ENCODE assay signal across 20 cellular contexts in the genomic region with DNA sequence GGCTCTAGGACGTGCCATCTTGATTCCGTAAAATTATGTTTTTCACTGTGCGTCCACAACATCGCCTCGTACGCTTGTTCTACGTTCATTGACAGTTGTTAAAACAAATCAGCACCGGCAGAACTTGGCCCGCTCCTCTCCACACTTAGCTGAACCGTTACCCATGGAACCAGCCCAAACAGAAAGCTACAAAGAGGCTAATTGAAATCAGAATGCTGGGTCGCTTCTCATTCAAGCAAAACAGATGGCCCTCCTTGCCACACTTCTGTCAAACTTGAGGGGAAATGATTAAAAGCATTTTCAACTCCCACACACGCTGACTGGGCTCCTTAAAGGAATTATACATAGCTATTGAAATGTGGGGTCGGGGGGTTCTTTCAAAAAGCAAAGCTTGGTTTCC. TPM values are rescaled to one million over a fixed set of nuclear protein-coding genes. Genes with fewer than 3 reads are reported as not detected.
DNase-seq lines count a peak whose midpoint lies in the region; ATAC-seq and TF ChIP-seq lines count a peak whose summit lies in the region.
"Had no signal": no experiment of that assay in that cellular context is flagged by ENCODE, and none has a peak within 500 bp of the region (broad histone marks: within the 10 kb centered on the region; RNA-seq: fewer than 3 reads in every experiment).

No MANE protein-coding gene starts in this region.

- no peak overlapping the region for H4K8ac ChIP-seq in mesenchymal stem cell (ENCODE audit: low read length)

- peaks cover 0 to 7% of the 10 kb centered on the region in 2 experiments for H3K27me3 ChIP-seq in mesenchymal stem cell (ENCODE audit: control insufficient read depth in 1 of 2, insufficient read depth in 1 of 2, low read length in 2 of 2)
- no peaks in the 10 kb centered on the region for H3K27me3 ChIP-seq in Karpas-422 (ENCODE audit: low read length)
- H3K27me3 ChIP-seq: cardiac muscle cell had no signal

- H2BK12ac ChIP-seq in mesenchymal stem cell (ENCODE audit: low read length in 2 of 2) = no peak overlapping the region

- H3K4me2 ChIP-seq in mesenchymal stem cell (ENCODE audit: low read length, poor library complexity, severe bottlenecking) (no peak overlapping the region), Karpas-422 (ENCODE audit: low read depth, low read length, poor library complexity, severe bottlenecking) (no peak overlapping the region)

- no peaks in the 10 kb centered on the region for H4K20me1 ChIP-seq in Karpas-422 (ENCODE audit: insufficient read depth, low read depth, low read length)

- 89% methylated on average over 11 of the region's 13 CpGs for WGBS in mesenchymal stem cell

- POLR2A ChIA-PET in WTC11 (lab: Charles Lee) = interaction anchor here (0.6 to 1.0 kb wide), 2 partner anchors 19 to 27 kb away, joined by 3 to 4 read pairs; no protein-coding TSS in a partner anchor

- H3K27me3 Mint-ChIP-seq in WTC11 (ENCODE audit: low read depth) = peaks cover 2% of the 10 kb centered on the region; the same call in 1 of the 2 replicates
- H3K27me3 Mint-ChIP-seq: activated CD4-positive, alpha-beta memory T cell treated with anti-CD3 and anti-CD28 coated beads, Interleukin-2, amount 10 ng/mL, durations not matched to agents 7 days and 5 days; CD4-positive, alpha-beta memory T cell had no signal

- no peak for TF ChIP-seq CTCF in WTC11 (IDR thresholded peaks at IDR 0.05)

- no peak overlapping the region for H3K18ac ChIP-seq in mesenchymal stem cell (ENCODE audit: low read depth in 1 of 2, low read length in 2 of 2)

- H3K4me1 ChIP-seq in mesenchymal stem cell (ENCODE audit: control insufficient read depth, insufficient read depth, low read depth, low read length) (peaks cover 6% of the 10 kb centered on the region), Karpas-422 (ENCODE audit: low read length) (peaks cover 3% of the 10 kb centered on the region; the same call in 1 of the 2 replicates)

- no peak for ATAC-seq in HG02938 (IDR thresholded peaks at IDR 0.05; ENCODE audit: unreplicated experiment)
- ATAC-seq in WTC11 = no peak

- H2AFZ ChIP-seq in mesenchymal stem cell (ENCODE audit: low read depth, low read length) (no peak overlapping the region), Karpas-422 (ENCODE audit: low read length) (no peak overlapping the region)

- no peaks in the 10 kb centered on the region for H3K79me2 ChIP-seq in Karpas-422 (ENCODE audit: low read length)

- CTCF ChIA-PET in WTC11 (lab: Charles Lee) = interaction anchor here (1.8 kb wide), 1 partner anchor 28 kb away, joined by 5 read pairs; no protein-coding TSS in a partner anchor

- H3K79me1 ChIP-seq in mesenchymal stem cell (replicated peaks; ENCODE audit: low read length, poor library complexity, severe bottlenecking) = no peaks in the 10 kb centered on the region

- H3K23ac ChIP-seq in mesenchymal stem cell (ENCODE audit: low read length in 2 of 2) = no peak overlapping the region

- H2AK5ac ChIP-seq in mesenchymal stem cell (ENCODE audit: low read length, severe bottlenecking) = no peak overlapping the region

- no peak overlapping the region for H2BK120ac ChIP-seq in mesenchymal stem cell (ENCODE audit: low read depth, low read length)

- H3K14ac ChIP-seq in mesenchymal stem cell (ENCODE audit: low read length in 2 of 2) = no peak overlapping the region

- peaks cover 12% of the 10 kb centered on the region for H3K36me3 Mint-ChIP-seq in WTC11

- H3K9ac ChIP-seq in mesenchymal stem cell (ENCODE audit: low read length) (no peak overlapping the region), Karpas-422 (ENCODE audit: low read length) (no peak overlapping the region)

- H3K4ac ChIP-seq in mesenchymal stem cell (ENCODE audit: low read depth in 1 of 2, low read length in 2 of 2) = no peak overlapping the region

- H4K91ac ChIP-seq in mesenchymal stem cell (ENCODE audit: low read length) = no peak overlapping the region

- peaks cover 0 to 3% of the 10 kb centered on the region in 2 experiments for H3K36me3 ChIP-seq in mesenchymal stem cell (ENCODE audit: control insufficient read depth in 1 of 2, insufficient read depth in 2 of 2, low read depth in 1 of 2, low read length in 2 of 2)
- H3K36me3 ChIP-seq in Karpas-422 (ENCODE audit: insufficient read depth, low read length) = no peaks in the 10 kb centered on the region
- H3K36me3 ChIP-seq: cardiac muscle cell had no signal

- H3K27ac ChIP-seq in mesenchymal stem cell (ENCODE audit: low read length, poor library complexity, severe bottlenecking) = no peak overlapping the region
- no peak overlapping the region for H3K27ac ChIP-seq in Karpas-422 (ENCODE audit: low read length)
- H3K27ac ChIP-seq: cardiac muscle cell had no signal

- H3K4me3 ChIP-seq in mesenchymal stem cell (ENCODE audit: insufficient read depth in 1 of 2, low read depth in 1 of 2, low read length in 2 of 2) = peak overlapping the region in 1 of 2 experiments; percentile 41
- no peak overlapping the region for H3K4me3 ChIP-seq in Karpas-422 (ENCODE audit: low read length)
- H3K4me3 ChIP-seq: cardiac muscle cell had no signal

- H3K27ac Mint-ChIP-seq in WTC11 = no peak overlapping the region
- H3K27ac Mint-ChIP-seq: activated CD4-positive, alpha-beta memory T cell treated with anti-CD3 and anti-CD28 coated beads, Interleukin-2, amount 10 ng/mL, durations not matched to agents 7 days and 5 days; CD4-positive, alpha-beta memory T cell; dendritic cell treated with granulocyte-macrophage colony-stimulating factor and Interleukin-4, amounts not matched to agents 40 ng/mL and 50 ng/mL, for 4 days had no signal

- peaks cover 15% of the 10 kb centered on the region for H3K9me3 Mint-ChIP-seq in WTC11

- no peaks in the 10 kb centered on the region for H3K9me2 ChIP-seq in Karpas-422 (replicated peaks; ENCODE audit: insufficient read depth, low read length)

- no peak overlapping the region for H2BK5ac ChIP-seq in mesenchymal stem cell (ENCODE audit: low read depth, low read length, poor library complexity, severe bottlenecking)

- no peak overlapping the region for H3K4me3 Mint-ChIP-seq in WTC11
- H3K4me3 Mint-ChIP-seq: activated CD4-positive, alpha-beta memory T cell treated with anti-CD3 and anti-CD28 coated beads, Interleukin-2, amount 10 ng/mL, durations not matched to agents 7 days and 5 days; CD4-positive, alpha-beta memory T cell; dendritic cell treated with granulocyte-macrophage colony-stimulating factor and Interleukin-4, amounts not matched to agents 40 ng/mL and 50 ng/mL, for 4 days had no signal

- peak overlapping the region; percentile 67 for H2BK15ac ChIP-seq in mesenchymal stem cell (ENCODE audit: low read depth, poor library complexity, severe bottlenecking)

- peaks cover 7% of the 10 kb centered on the region for H3K4me1 Mint-ChIP-seq in WTC11

- H3K9me3 ChIP-seq in mesenchymal stem cell (ENCODE audit: control insufficient read depth, low read length) = no peaks in the 10 kb centered on the region
- no peaks in the 10 kb centered on the region for H3K9me3 ChIP-seq in Karpas-422 (ENCODE audit: low read length)

- peak; percentile 41 for DNase-seq in AG20443 (ENCODE audit: low spot score)
- DNase-seq in NCI-H446 treated with DMSO at 0.1 percent for 48 hours (lab: John Stamatoyannopoulos, UW) = peak; percentile 10
- DNase-seq in fibroblast of gingiva (ENCODE audit: low read depth) = peak; percentile 64
- DNase-seq in mesenchymal stem cell = no peak
- DNase-seq in NCI-H2196 (lab: John Stamatoyannopoulos, UW; ENCODE audit: unreplicated experiment) = no peak
- DNase-seq in Karpas-422 = no peak
- no peak for DNase-seq in WTC11 (ENCODE audit: low spot score)
- DNase-seq: activated CD4-positive, alpha-beta memory T cell treated with anti-CD3 and anti-CD28 coated beads, Interleukin-2, amount 10 ng/mL, durations not matched to agents 7 days and 5 days; activated naive CD4-positive, alpha-beta T cell; CD4-positive, alpha-beta memory T cell; DMS53; foreskin melanocyte; NCI-H1436; NCI-H526 treated with DMSO at 0.1 percent for 48 hours; small intestine; stimulated activated naive CD4-positive, alpha-beta T cell; T1000 had no signal

TF ChIP-seq in WTC11, 78 proteins besides CTCF, POLR2A, EP300 and RAD21:
- TF ChIP-seq SMAD4 (CRISPR knock-in tag; IDR thresholded peaks at IDR 0.05) (no peak), ZNF219 (CRISPR knock-in tag; IDR thresholded peaks at IDR 0.05; ENCODE audit: borderline replicate concordance) (no peak)
- TF ChIP-seq, protein P1, sequence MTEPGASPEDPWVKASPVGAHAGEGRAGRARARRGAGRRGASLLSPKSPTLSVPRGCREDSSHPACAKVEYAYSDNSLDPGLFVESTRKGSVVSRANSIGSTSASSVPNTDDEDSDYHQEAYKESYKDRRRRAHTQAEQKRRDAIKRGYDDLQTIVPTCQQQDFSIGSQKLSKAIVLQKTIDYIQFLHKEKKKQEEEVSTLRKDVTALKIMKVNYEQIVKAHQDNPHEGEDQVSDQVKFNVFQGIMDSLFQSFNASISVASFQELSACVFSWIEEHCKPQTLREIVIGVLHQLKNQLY (CRISPR knock-in tag; IDR thresholded peaks at IDR 0.05) = no peak
- TF ChIP-seq, protein P2, sequence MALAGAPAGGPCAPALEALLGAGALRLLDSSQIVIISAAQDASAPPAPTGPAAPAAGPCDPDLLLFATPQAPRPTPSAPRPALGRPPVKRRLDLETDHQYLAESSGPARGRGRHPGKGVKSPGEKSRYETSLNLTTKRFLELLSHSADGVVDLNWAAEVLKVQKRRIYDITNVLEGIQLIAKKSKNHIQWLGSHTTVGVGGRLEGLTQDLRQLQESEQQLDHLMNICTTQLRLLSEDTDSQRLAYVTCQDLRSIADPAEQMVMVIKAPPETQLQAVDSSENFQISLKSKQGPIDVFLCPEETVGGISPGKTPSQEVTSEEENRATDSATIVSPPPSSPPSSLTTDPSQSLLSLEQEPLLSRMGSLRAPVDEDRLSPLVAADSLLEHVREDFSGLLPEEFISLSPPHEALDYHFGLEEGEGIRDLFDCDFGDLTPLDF (CRISPR knock-in tag; IDR thresholded peaks at IDR 0.05) = no peak
TF ChIP-seq in WTC11: peak in this region for 0.

RNA-seq across cellular contexts. Expression of a gene that starts 33.6 kb away (rescaled TPM):
- polyA plus RNA-seq in mesenchymal stem cell (2013, experiment 1 of 2) = 2.1 TPM
- polyA plus RNA-seq in mesenchymal stem cell (2013, experiment 2 of 2) = 2.2 TPM
- total RNA-seq in Karpas-422 (2014; rRNA removed; shearing (Covaris generic); ENCODE audit: low replicate concordance) = 2.8 and 7.3 TPM in 2 replicates
- total RNA-seq in WTC11 (2021) = 8.8 to 17.3 TPM (median 14.7 TPM) in 3 replicates

Comparison
In these comparisons a context has a peak if more than half of its experiments do, and no peak if none do; other contexts are left out.
1. DNase-seq: peak in AG20443 (single experiment), NCI-H446 treated with DMSO at 0.1 percent for 48 hours (single experiment) and fibroblast of gingiva (single experiment); none in mesenchymal stem cell (single experiment), NCI-H2196 (single experiment), Karpas-422 (single experiment) and WTC11 (single experiment).